In genomic region chr1:111199881-111200801, GRCh38 we compare ENCODE assay signal across 8 cellular contexts. TPM values are rescaled to one million over a fixed set of nuclear protein-coding genes. Genes with fewer than 3 reads are reported as not detected.
DNase-seq lines count a peak whose midpoint lies in the region; ATAC-seq and TF ChIP-seq lines count a peak whose summit lies in the region.

DENND2D (minus strand) TSS chr1:111200646; CDS start chr1:111200459, 187 bp downstream.

- H3K4me1 ChIP-seq in CD4-positive, alpha-beta memory T cell (ENCODE audit: insufficient read depth, low read length) = peaks cover 69% of the 10 kb centered on the region
- H3K4me1 ChIP-seq in testis = peaks cover 10% of the 10 kb centered on the region

- intact Hi-C loops in CD4-positive, alpha-beta memory T cell (cut with micrococcal nuclease) = loop anchor here (2.0 to 5.0 kb wide), 4 partner anchors 15 to 863 kb away; partner anchors contain the start of genes CEPT1, DRAM2 and RBM15
- intact Hi-C loops in T-helper 1 cell treated with Interleukin-12 subunit alpha and Interleukin-12 subunit beta and Interleukin-4 antibody, amounts not matched to agents 30 ng/mL and 1 ng/mL, for 36 hours (cut with micrococcal nuclease) = loop anchor here (1.0 to 5.0 kb wide), 10 partner anchors 16 to 567 kb away; partner anchors contain the start of genes ATP5PB, CEPT1, DDX20 and DRAM2
- intact Hi-C loops in testis (cut with DNase I; ENCODE audit: low total_unique reads) = no loop called here

- H3K4me3 Mint-ChIP-seq in CD4-positive, alpha-beta memory T cell = peak within 1 kb of the TSS; percentile 99 to 100 (median 100)
- H3K4me3 Mint-ChIP-seq in naive thymus-derived CD8-positive, alpha-beta T cell = peak within 1 kb of the TSS; percentile 96 to 100 (median 99)

- H3K4me1 Mint-ChIP-seq in CD4-positive, alpha-beta memory T cell = peaks cover 47 to 90% (median 58%) of the 10 kb centered on the region in 4 donors
- peaks cover 39 to 88% (median 61%) of the 10 kb centered on the region in 4 donors for H3K4me1 Mint-ChIP-seq in naive thymus-derived CD8-positive, alpha-beta T cell

- peak; percentile 15 to 21 for ATAC-seq in naive thymus-derived CD8-positive, alpha-beta T cell

- no peak for TF ChIP-seq POLR2A in testis (IDR thresholded peaks at IDR 0.05)

- peaks cover 48 to 64% of the 10 kb centered on the region in 2 donors for H3K36me3 Mint-ChIP-seq in CD4-positive, alpha-beta memory T cell
- peaks cover 46 to 52% (median 48%) of the 10 kb centered on the region in 3 donors for H3K36me3 Mint-ChIP-seq in naive thymus-derived CD8-positive, alpha-beta T cell

- 85 to 89% methylated on average over 15 to 17 of the region's 17 CpGs for WGBS in testis, 2 donors

- peak within 1 kb of the TSS; percentile 87 to 90 for H3K4me3 ChIP-seq in CD4-positive, alpha-beta memory T cell (ENCODE audit: low read length in 2 of 2)
- no peak within 1 kb of the TSS for H3K4me3 ChIP-seq in testis

- no peaks in the 10 kb centered on the region for H3K27me3 Mint-ChIP-seq in CD4-positive, alpha-beta memory T cell
- no peaks in the 10 kb centered on the region for H3K27me3 Mint-ChIP-seq in naive thymus-derived CD8-positive, alpha-beta T cell

- peaks cover 35% of the 10 kb centered on the region for H3K36me3 ChIP-seq in CD4-positive, alpha-beta memory T cell (ENCODE audit: insufficient read depth, low read length)
- no peaks in the 10 kb centered on the region for H3K36me3 ChIP-seq in testis (ENCODE audit: low read depth, missing control alignments)

- no peaks in the 10 kb centered on the region for H3K27me3 ChIP-seq in CD4-positive, alpha-beta memory T cell (ENCODE audit: insufficient read depth, low read length)
- H3K27me3 ChIP-seq in testis = no peaks in the 10 kb centered on the region

- CTCF ChIA-PET in CD4-positive, alpha-beta memory T cell (lab: Charles Lee; ENCODE audit: partially characterized antibody) = interaction anchor here (1.3 to 19.0 kb wide), 8 partner anchors 12 to 248 kb away, joined by 3 to 623 read pairs (median 10); partner anchors contain the start of gene CHI3L2

- peak within 1 kb of the TSS; percentile 92 to 98 (median 98) for H3K27ac Mint-ChIP-seq in CD4-positive, alpha-beta memory T cell
- H3K27ac Mint-ChIP-seq in naive thymus-derived CD8-positive, alpha-beta T cell = peak within 1 kb of the TSS; percentile 89 to 99 (median 96)

- peak within 1 kb of the TSS; percentile 84 for H3K27ac ChIP-seq in CD4-positive, alpha-beta memory T cell (ENCODE audit: low read depth, low read length)
- H3K27ac ChIP-seq in caudate nucleus (ENCODE audit: low read depth, low read length) (peak within 1 kb of the TSS; percentile 60), testis (no peak within 1 kb of the TSS)

- no peaks in the 10 kb centered on the region for H3K9me3 ChIP-seq in CD4-positive, alpha-beta memory T cell (ENCODE audit: control insufficient read depth in 1 of 2, low read length in 2 of 2)
- no peaks in the 10 kb centered on the region for H3K9me3 ChIP-seq in testis

- POLR2A ChIA-PET in CD4-positive, alpha-beta memory T cell (lab: Charles Lee; ENCODE audit: partially characterized antibody) = interaction anchor here (0.7 to 18.1 kb wide), 14 partner anchors 7 to 207 kb away, joined by 3 to 1434 read pairs (median 4); partner anchors contain the start of genes CEPT1, CHI3L2 and DRAM2
- POLR2A ChIA-PET in naive thymus-derived CD8-positive, alpha-beta T cell (lab: Charles Lee) = interaction anchor here (0.6 to 20.0 kb wide), 10 partner anchors 7 to 249 kb away, joined by 3 to 1200 read pairs (median 8); partner anchors contain the start of genes ATP5PB, CEPT1, CHI3L2 and DRAM2

- peaks cover 0 to 2% (median 0%) of the 10 kb centered on the region in 8 donors for H3K9me3 Mint-ChIP-seq in CD4-positive, alpha-beta memory T cell
- no peaks in the 10 kb centered on the region for H3K9me3 Mint-ChIP-seq in naive thymus-derived CD8-positive, alpha-beta T cell

- DNase-seq in CD4-positive, alpha-beta memory T cell = peak; percentile 39 to 66 (median 51)
- DNase-seq in caudate nucleus (lab: John Stamatoyannopoulos, UW) (peak in 11 of 61 donors; percentile 11 to 45 (median 23)), testis (peak; percentile 67), NCI-H2081 (lab: John Stamatoyannopoulos, UW) (no peak), iPS-NIHi11 (ENCODE audit: low spot score) (no peak), GDM1 (lab: John Stamatoyannopoulos, UW) (no peak)
- peak in 3 of 10 donors; percentile 30 to 53 (median 53) for DNase-seq in naive thymus-derived CD8-positive, alpha-beta T cell

- no peak for TF ChIP-seq CTCF in testis (IDR thresholded peaks at IDR 0.05)

RNA-seq across cellular contexts. Expression of gene DENND2D, which starts in this region (rescaled TPM):
- total RNA-seq in CD4-positive, alpha-beta memory T cell = 100 to 1,000 TPM; 284 TPM
- polyA plus RNA-seq in CD4-positive, alpha-beta memory T cell = 100 to 1,000 TPM; 125 to 221 TPM
- total RNA-seq in T-helper 1 cell treated with Interleukin-12 subunit alpha and Interleukin-12 subunit beta and Interleukin-4 antibody, amounts not matched to agents 30 ng/mL and 1 ng/mL, for 36 hours = 262 and 263 TPM in 2 replicates
- 100 to 1,000 TPM; 274 to 289 TPM for total RNA-seq in naive thymus-derived CD8-positive, alpha-beta T cell
- 100 to 1,000 TPM; 161 to 395 (median 225) TPM for polyA plus RNA-seq in naive thymus-derived CD8-positive, alpha-beta T cell
- total RNA-seq in testis = 10 to 100 TPM; 21.2 to 22.9 TPM
- 38.8 TPM for polyA plus RNA-seq in testis (ENCODE audit: insufficient read depth, low read depth, low replicate concordance)

Comparison
In these comparisons a context has a peak if more than half of its experiments do, and no peak if none do; other contexts are left out.
1. RNA of gene DENND2D (total RNA-seq): 274 to 289 TPM in naive thymus-derived CD8-positive, alpha-beta T cell, 284 TPM in CD4-positive, alpha-beta memory T cell and 262 to 263 TPM in T-helper 1 cell treated with Interleukin-12 subunit alpha and Interleukin-12 subunit beta and Interleukin-4 antibody, amounts not matched to agents 30 ng/mL and 1 ng/mL, for 36 hours; 21.2 to 22.9 TPM in testis; every median in the first group is over 10 times any median in the second.
2. DNase-seq: peak in CD4-positive, alpha-beta memory T cell (5 of 5) and testis (single experiment); none in NCI-H2081 (0 of 2), iPS-NIHi11 (single experiment) and GDM1 (single experiment).
3. H3K27ac ChIP-seq: peak in CD4-positive, alpha-beta memory T cell (single experiment) and caudate nucleus (single experiment); none in testis (0 of 2).
4. H3K4me3 ChIP-seq: peak in CD4-positive, alpha-beta memory T cell (2 of 2); none in testis (0 of 2).